ENCODE assay signal across 9 cellular contexts in the genomic region with DNA sequence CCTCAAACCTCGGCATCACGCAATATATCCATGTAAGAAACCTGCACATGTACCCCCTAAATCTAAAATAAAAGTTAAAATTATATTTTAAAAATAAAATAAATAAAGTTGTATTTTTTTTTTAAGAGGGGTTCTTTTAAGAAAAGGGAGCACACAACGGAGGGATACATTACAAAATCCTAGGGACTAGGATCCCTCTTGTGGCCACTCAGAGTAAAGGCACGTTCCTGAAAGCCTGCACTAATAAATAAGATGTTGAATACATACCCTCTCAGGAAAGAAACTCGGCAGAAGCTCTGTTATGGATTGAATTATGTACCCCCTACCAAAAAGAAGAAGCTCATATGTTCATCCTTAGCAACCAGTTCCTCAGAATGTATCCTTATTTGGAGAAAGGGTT. TPM values are rescaled to one million over a fixed set of nuclear protein-coding genes. Genes with fewer than 3 reads are reported as not detected.
DNase-seq lines count a peak whose midpoint lies in the region; ATAC-seq, FAIRE-seq and TF ChIP-seq lines count a peak whose summit lies in the region.
"Had no signal": no experiment of that assay in that cellular context is flagged by ENCODE, and none has a peak within 500 bp of the region (broad histone marks: within the 10 kb centered on the region; RNA-seq: fewer than 3 reads in every experiment).

No MANE protein-coding gene starts in this region.

- CTCF ChIA-PET in RWPE1 (lab: Yijun Ruan, JAX) = interaction anchor here (0.7 kb wide), 1 partner anchor 942 kb away, joined by 3 read pairs; no protein-coding TSS in a partner anchor

- H3K4me3 ChIP-seq in cardiac muscle cell = no peak overlapping the region

- ATAC-seq in Right ventricle myocardium superior (ENCODE audit: poor library complexity) (no peak), HG03159 (IDR thresholded peaks at IDR 0.05; ENCODE audit: unreplicated experiment) (peak; percentile 95), omental fat pad (ENCODE audit: low FRiP score) (no peak)

- H3K27ac ChIP-seq in cardiac muscle cell (no peak overlapping the region), RWPE1 (no peak overlapping the region)

- no peaks in the 10 kb centered on the region for H3K9me3 ChIP-seq in cardiac muscle cell (ENCODE audit: low read depth)

- intact Hi-C loops in Right ventricle myocardium superior (cut with DNase I) = no loop called here

- peaks cover 7% of the 10 kb centered on the region for H3K4me1 ChIP-seq in cardiac muscle cell (ENCODE audit: low read depth)

- peak; percentile 59 for TF ChIP-seq CTCF in cardiac muscle cell (IDR thresholded peaks at IDR 0.05; ENCODE audit: low read depth, low read length)
- peak; percentile 40; the same call in 1 of the 2 replicates for TF ChIP-seq CTCF in RWPE1 (conservative IDR thresholded peaks at IDR 0.05; ENCODE audit: low read depth)
- TF ChIP-seq CTCF in omental fat pad (IDR thresholded peaks at IDR 0.05) = no peak

- no peak for TF ChIP-seq POLR2A in GM12892 (IDR thresholded peaks at IDR 0.05; ENCODE audit: low read depth, low read length)

- H3K27me3 ChIP-seq in cardiac muscle cell = no peaks in the 10 kb centered on the region

- H3K36me3 ChIP-seq in cardiac muscle cell = no peaks in the 10 kb centered on the region

- POLR2A ChIA-PET in RWPE1 (lab: Yijun Ruan, JAX; ENCODE audit: low non-redundant PET) = no interaction called here

- no peak for FAIRE-seq in GM12892 (lab: Jason Lieb, UNC)
- FAIRE-seq: colon had no signal

- DNase-seq in cardiac muscle cell (ENCODE audit: low read depth in 1 of 2, low spot score in 1 of 2) (peak; percentile 42 to 59), Right ventricle myocardium superior (no peak), RWPE1 (ENCODE audit: low spot score) (peak; percentile 26), globus pallidus (ENCODE audit: low spot score) (peak; percentile 1), omental fat pad (ENCODE audit: low spot score) (no peak), T-helper 1 cell (no peak), GM12892 (ENCODE audit: insufficient read length) (no peak)

RNA-seq across cellular contexts. Expression of gene PRDX4, which starts 50.9 kb away (rescaled TPM):
- total RNA-seq in cardiac muscle cell = 353 and 397 TPM in 2 replicates
- 402 and 404 TPM in 2 replicates for polyA plus RNA-seq in cardiac muscle cell
- total RNA-seq in Right ventricle myocardium superior = 44.9 TPM
- 100 to 1,000 TPM; 106 to 140 (median 120) TPM for total RNA-seq in omental fat pad
- polyA plus RNA-seq in GM12892 (2012; ENCODE audit: missing spikeins) = 58.7 TPM

Comparison
In these comparisons a context has a peak if more than half of its experiments do, and no peak if none do; other contexts are left out.
1. DNase-seq: peak in cardiac muscle cell (2 of 2), RWPE1 (single experiment) and globus pallidus (single experiment); none in Right ventricle myocardium superior (single experiment), omental fat pad (single experiment), T-helper 1 cell (0 of 5) and GM12892 (single experiment).
2. CTCF ChIP-seq: peak in cardiac muscle cell (single experiment) and RWPE1 (single experiment); none in omental fat pad (0 of 3).